ENCODE assay signal across 10 cellular contexts in the genomic region with DNA sequence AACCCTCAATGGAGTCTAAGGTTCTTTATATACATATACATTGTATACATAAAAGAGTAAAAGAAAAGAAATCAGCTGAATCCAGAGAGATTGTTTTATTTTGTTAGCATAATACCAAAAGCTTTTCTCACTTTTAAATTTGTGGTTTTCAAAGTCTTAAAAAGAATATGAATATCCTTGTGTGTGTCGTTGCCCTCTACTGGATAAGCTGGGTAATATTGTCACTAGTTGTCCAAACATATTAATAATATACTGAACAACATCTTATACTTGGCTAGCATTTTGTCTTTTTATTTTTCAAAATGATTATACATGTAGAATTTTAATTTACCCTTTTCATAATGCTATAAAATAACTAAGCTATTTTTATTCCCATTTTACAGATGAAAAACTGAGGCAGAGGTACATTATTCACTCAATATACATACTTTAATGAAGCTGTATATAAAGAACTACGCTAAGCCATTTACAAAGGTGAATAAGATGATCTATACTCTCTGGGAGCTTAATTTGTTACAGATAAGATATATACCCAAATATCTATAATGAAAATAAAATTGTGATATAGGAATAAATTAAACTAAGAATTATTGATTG.
DNase-seq lines count a peak whose midpoint lies in the region; ATAC-seq and TF ChIP-seq lines count a peak whose summit lies in the region.
"Had no signal": no experiment of that assay in that cellular context is flagged by ENCODE, and none has a peak within 500 bp of the region (broad histone marks: within the 10 kb centered on the region; RNA-seq: fewer than 3 reads in every experiment).

No MANE protein-coding gene starts in this region.

- no peak overlapping the region for H3K9ac ChIP-seq in DND-41 (ENCODE audit: low read depth, low read length)

- H3K27ac ChIP-seq in DND-41 (ENCODE audit: low read length) (no peak overlapping the region), right lobe of liver (no peak overlapping the region)

- no peak for TF ChIP-seq POLR2A in right lobe of liver (IDR thresholded peaks at IDR 0.05)

- peak; percentile 49 for TF ChIP-seq CTCF in DND-41 (IDR thresholded peaks at IDR 0.05; ENCODE audit: borderline replicate concordance, extremely low read depth, low read length, poor library complexity, severe bottlenecking)
- peak; percentile 41 to 60 (median 56) for TF ChIP-seq CTCF in right lobe of liver (IDR thresholded peaks at IDR 0.05)

- H3K27me3 ChIP-seq in DND-41 (ENCODE audit: insufficient read depth, low read length, poor library complexity) (no peaks in the 10 kb centered on the region), right lobe of liver (no peaks in the 10 kb centered on the region)

- H3K4me3 ChIP-seq in DND-41 (ENCODE audit: low read depth in 1 of 2, low read length in 2 of 2): no peak overlapping the region
- H3K4me3 ChIP-seq in right lobe of liver: no peak overlapping the region

- whole genome bisulfite sequencing in right lobe of liver (ENCODE audit: insufficient coverage, low coverage, low lambda C conversion rate, missing lambda C conversion rate): 62% methylated on average over 2 of the region's 2 CpGs

- H3K9me3 ChIP-seq in DND-41 (ENCODE audit: insufficient read depth, low read length, severe bottlenecking): no peaks in the 10 kb centered on the region
- no peaks in the 10 kb centered on the region for H3K9me3 ChIP-seq in right lobe of liver

- intact Hi-C loops in right lobe of liver (cut with DNase I): loop anchor here in 1 of 2 donors (10.0 kb wide), 1 partner anchor 536 kb away; a partner anchor contains a TSS
- intact Hi-C loops in posterior cingulate gyrus (cut with DNase I): loop anchor here (5.0 kb wide), 1 partner anchor 533 kb away; a partner anchor contains a TSS

- H3K4me2 ChIP-seq in DND-41 (ENCODE audit: insufficient read depth, low read length): no peak overlapping the region

- no peaks in the 10 kb centered on the region for H3K4me1 ChIP-seq in DND-41 (ENCODE audit: insufficient read depth, low read length)
- no peaks in the 10 kb centered on the region for H3K4me1 ChIP-seq in right lobe of liver

- no peaks in the 10 kb centered on the region for H4K20me1 ChIP-seq in DND-41 (ENCODE audit: insufficient read depth, low read length)

- H2AFZ ChIP-seq in DND-41 (ENCODE audit: low read depth, low read length): no peak overlapping the region

- ATAC-seq in DND-41 (ENCODE audit: insufficient read depth, low read depth) (no peak), HG03442 (IDR thresholded peaks at IDR 0.05; ENCODE audit: unreplicated experiment) (peak; percentile 53), right lobe of liver (peak; percentile 46 to 58 (median 52)), GM21528 (IDR thresholded peaks at IDR 0.05; ENCODE audit: low FRiP score, unreplicated experiment) (no peak), esophagus mucosa (no peak)

- no peaks in the 10 kb centered on the region for H3K79me2 ChIP-seq in DND-41 (ENCODE audit: insufficient read depth, low read length)

- no peak for DNase-seq in DND-41
- DNase-seq in astrocyte of the hippocampus (ENCODE audit: low read depth, low spot score): peak; percentile 3
- no peak for DNase-seq in right lobe of liver
- DNase-seq in posterior cingulate gyrus: no peak
- no peak for DNase-seq in medulla oblongata (ENCODE audit: extremely low spot score)
- DNase-seq: NCI-H2029, nephron progenitor cell had no signal

- H3K36me3 ChIP-seq in DND-41 (ENCODE audit: insufficient read depth, low read length) (no peaks in the 10 kb centered on the region), right lobe of liver (no peaks in the 10 kb centered on the region)

Comparison
In these comparisons a context has a peak if more than half of its experiments do, and no peak if none do; other contexts are left out.
1. ATAC-seq: peak in HG03442 (single experiment) and right lobe of liver (4 of 4); none in DND-41 (single experiment), GM21528 (single experiment) and esophagus mucosa (single experiment).